In genomic region chr9:96449844-96450612, GRCh38 we compare ENCODE assay signal across 8 cellular contexts. TPM values are rescaled to one million over a fixed set of nuclear protein-coding genes. Genes with fewer than 3 reads are reported as not detected.
A peak's percentile ranks its signal among the peaks of the same experiment; 100 is the strongest.
DNase-seq lines count a peak whose midpoint lies in the region; ATAC-seq and TF ChIP-seq lines count a peak whose summit lies in the region.

HABP4 (plus strand) TSS chr9:96450169; CDS start chr9:96450280, 111 bp downstream.

- H2AFZ ChIP-seq in osteoblast (ENCODE audit: low read length), result peak within 1 kb of the TSS; percentile 97

- H3K4me1 ChIP-seq in osteoblast (ENCODE audit: insufficient read depth, low read length) (peaks cover 32% of the 10 kb centered on the region), testis (no peaks in the 10 kb centered on the region)

- H3K27ac ChIP-seq in osteoblast (ENCODE audit: low read depth, low read length) (peak within 1 kb of the TSS; percentile 54), testis (peak within 1 kb of the TSS; percentile 73 to 93)

- 0% methylated on average over 31 to 80 of the region's 108 CpGs for WGBS in testis, 2 donors

- intact Hi-C loops in testis (cut with DNase I; ENCODE audit: low total_unique reads), result no loop called here

- ATAC-seq in HG02571 (IDR thresholded peaks at IDR 0.05; ENCODE audit: unreplicated experiment), result peak; percentile 96

- H4K20me1 ChIP-seq in osteoblast (ENCODE audit: insufficient read depth, low read length), result peaks cover 4% of the 10 kb centered on the region

- H3K36me3 ChIP-seq in osteoblast (ENCODE audit: insufficient read depth, low read length) (no peaks in the 10 kb centered on the region), testis (ENCODE audit: low read depth, missing control alignments) (no peaks in the 10 kb centered on the region)

- H3K9me3 ChIP-seq in osteoblast (ENCODE audit: low read depth, low read length) (no peaks in the 10 kb centered on the region), testis (no peaks in the 10 kb centered on the region)

- H3K27me3 ChIP-seq in osteoblast (ENCODE audit: insufficient read depth, low read length), result no peaks in the 10 kb centered on the region
- H3K27me3 ChIP-seq in testis, result no peaks in the 10 kb centered on the region

- H3K4me3 ChIP-seq in NB4 (ENCODE audit: low read depth, low read length) (peak within 1 kb of the TSS; percentile 56), osteoblast (ENCODE audit: insufficient read depth, low read length) (peak within 1 kb of the TSS; percentile 81), testis (peak within 1 kb of the TSS; percentile 76 to 81)

- H3K79me2 ChIP-seq in osteoblast (ENCODE audit: insufficient read depth, low read length), result peaks cover 43% of the 10 kb centered on the region

- peak; percentile 49 for TF ChIP-seq POLR2A in NB4 (IDR thresholded peaks at IDR 0.05; ENCODE audit: extremely low read depth, insufficient read length)
- TF ChIP-seq POLR2A in testis (IDR thresholded peaks at IDR 0.05), result peak; percentile 90

- DNase-seq in GM04504 (ENCODE audit: low read depth), result peak; percentile 90
- peak; percentile 94 for DNase-seq in NB4 (ENCODE audit: low read depth)
- peak; percentile 90 for DNase-seq in SK-N-DZ (ENCODE audit: low spot score)
- peak; percentile 97 for DNase-seq in activated naive CD4-positive, alpha-beta T cell treated with anti-CD3 and anti-CD28 coated beads, Interleukin-2, amount 50 U/mL, for 16 hours
- no peak for DNase-seq in glomerular endothelial cell (ENCODE audit: extremely low read depth, low read depth, low spot score)
- peak; percentile 99 for DNase-seq in osteoblast (ENCODE audit: insufficient read length, low spot score, missing footprints)
- DNase-seq in testis, result peak; percentile 98

- H3K4me2 ChIP-seq in osteoblast (ENCODE audit: insufficient read depth, low read length), result peak within 1 kb of the TSS; percentile 97

- no peak for TF ChIP-seq CTCF in NB4 (IDR thresholded peaks at IDR 0.05; ENCODE audit: low read depth, low read length)
- no peak for TF ChIP-seq CTCF in osteoblast (IDR thresholded peaks at IDR 0.05; ENCODE audit: extremely low read depth, low read depth, low read length)
- TF ChIP-seq CTCF in testis (IDR thresholded peaks at IDR 0.05), result peak in 1 of 3 experiments; percentile 7

RNA-seq across cellular contexts. Expression of gene HABP4, which starts in this region (rescaled TPM):
- polyA plus RNA-seq in SK-N-DZ (2014; cell fraction: cytosol; rRNA removed), result 8.5 and 15.0 TPM in 2 replicates
- polyA plus RNA-seq in SK-N-DZ (2014; cell fraction: nucleus; rRNA removed), result 9.3 and 10.5 TPM in 2 replicates
- 10.4 and 13.5 TPM in 2 replicates for total RNA-seq in glomerular endothelial cell
- 12.7 and 14.1 TPM in 2 replicates for total RNA-seq in osteoblast
- total RNA-seq in testis, result 10 to 100 TPM; 30.6 to 67.2 TPM
- 46.9 TPM for polyA plus RNA-seq in testis (ENCODE audit: insufficient read depth, low read depth, low replicate concordance)
